In the genomic region with DNA sequence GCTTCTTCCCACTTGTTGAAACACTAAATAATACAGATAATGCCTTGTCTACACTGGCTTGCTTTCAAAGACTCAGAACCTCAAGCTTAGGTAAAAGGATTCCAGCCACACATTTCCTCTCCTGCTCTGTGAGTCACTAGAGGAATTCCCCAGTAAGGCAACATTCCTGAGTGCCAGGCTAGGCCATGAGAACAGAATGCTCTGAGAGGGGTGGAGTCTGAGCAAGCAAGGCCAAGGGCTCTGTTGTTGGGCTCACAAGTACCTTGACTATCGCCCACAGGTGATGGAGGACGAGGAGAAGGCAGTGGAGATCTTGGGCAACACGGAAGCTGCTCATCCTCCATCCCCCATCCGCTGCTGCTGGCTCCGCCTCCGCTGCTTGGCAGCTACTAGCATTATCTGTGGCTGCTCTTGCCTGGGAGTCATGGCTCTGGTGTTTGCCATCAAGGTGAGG, we compare ENCODE assay signal across 9 cellular contexts. TPM values are rescaled to one million over a fixed set of nuclear protein-coding genes. Genes with fewer than 3 reads are reported as not detected.
DNase-seq lines count a peak whose midpoint lies in the region; ATAC-seq, FAIRE-seq and TF ChIP-seq lines count a peak whose summit lies in the region.
"Had no signal": no experiment of that assay in that cellular context is flagged by ENCODE, and none has a peak within 500 bp of the region (broad histone marks: within the 10 kb centered on the region; RNA-seq: fewer than 3 reads in every experiment).

No MANE protein-coding gene starts in this region.

- TF ChIP-seq POLR2A in sigmoid colon (IDR thresholded peaks at IDR 0.05) (no peak), erythroblast (IDR thresholded peaks at IDR 0.05; ENCODE audit: low read length) (no peak), GM12891 (IDR thresholded peaks at IDR 0.05; ENCODE audit: low read depth, low read length) (no peak)

- 45 to 79% methylated on average over 6 of the region's 6 CpGs for WGBS in sigmoid colon, 2 donors

- FAIRE-seq in GM12891 (lab: Jason Lieb, UNC), result no peak

- H3K4me1 ChIP-seq in sigmoid colon, result peaks cover 0 to 31% (median 26%) of the 10 kb centered on the region in 4 donors

- DNase-seq in GM04503 (ENCODE audit: low read depth), result peak; percentile 72
- DNase-seq in RKO (ENCODE audit: low spot score), result peak; percentile 45
- peak; percentile 22 for DNase-seq in fibroblast of the conjunctiva (ENCODE audit: low read depth)
- peak; percentile 67 for DNase-seq in sigmoid colon
- no peak for DNase-seq in erythroblast (lab: John Stamatoyannopoulos, UW)
- no peak for DNase-seq in GM12891 (ENCODE audit: insufficient read length, low spot score)
- DNase-seq: activated gamma-delta T cell had no signal

- H3K36me3 ChIP-seq in sigmoid colon, result peaks cover 20 to 55% (median 30%) of the 10 kb centered on the region in 4 donors

- intact Hi-C loops in sigmoid colon (cut with DNase I), result no loop called here

- no peak overlapping the region for H3K4me3 ChIP-seq in sigmoid colon

- no peaks in the 10 kb centered on the region for H3K27me3 ChIP-seq in sigmoid colon

- no peak for TF ChIP-seq CTCF in sigmoid colon (IDR thresholded peaks at IDR 0.05)

- no peak for TF ChIP-seq EP300 in sigmoid colon (IDR thresholded peaks at IDR 0.05)

- ATAC-seq in GM21381 (IDR thresholded peaks at IDR 0.05; ENCODE audit: unreplicated experiment) (no peak), GM18868 (IDR thresholded peaks at IDR 0.05; ENCODE audit: unreplicated experiment) (no peak)

- peak overlapping the region; percentile 46 to 81 (median 64) for H3K27ac ChIP-seq in sigmoid colon

- no peaks in the 10 kb centered on the region for H3K9me3 ChIP-seq in sigmoid colon

TF ChIP-seq in GM12891, 5 proteins besides CTCF, POLR2A, EP300 and RAD21:
- TF ChIP-seq POLR2AphosphoS5 (IDR thresholded peaks at IDR 0.05; ENCODE audit: low read depth, low read length) (no peak), SPI1 (IDR thresholded peaks at IDR 0.05; ENCODE audit: low read depth, low read length) (no peak), TAF1 (IDR thresholded peaks at IDR 0.05; ENCODE audit: low read depth, low read length) (no peak), POU2F2 (IDR thresholded peaks at IDR 0.05; ENCODE audit: low read depth, low read length) (no peak), PAX5 (IDR thresholded peaks at IDR 0.05; ENCODE audit: insufficient read depth, low read length, severe bottlenecking) (no peak)
TF ChIP-seq in GM12891: peak in this region for 0.

RNA-seq across cellular contexts. Expression of gene PHKG2, which starts 6.7 kb away (rescaled TPM):
- total RNA-seq in sigmoid colon, result 10 to 100 TPM; 20.1 to 28.5 (median 23.7) TPM
- 10 to 100 TPM; 19.2 to 45.0 (median 23.8) TPM for polyA plus RNA-seq in sigmoid colon
- 29.2 TPM for polyA plus RNA-seq in GM12891 (2012; ENCODE audit: low read depth, missing spikeins)

RNA-seq across cellular contexts. Expression of gene CFAP119, which starts 20.4 kb away (rescaled TPM):
- total RNA-seq in sigmoid colon, result 1 to 10 TPM in 3 of 4 donors, under 1 TPM in 1; 0.82 to 2.8 (median 1.7) TPM
- 10 to 100 TPM in 1 of 3 donors, 1 to 10 TPM in 1, not detected in 1; 3.7 to 11.9 TPM for polyA plus RNA-seq in sigmoid colon
- 8.3 TPM for polyA plus RNA-seq in GM12891 (2012; ENCODE audit: low read depth, missing spikeins)

RNA-seq across cellular contexts. Expression of gene RNF40, which starts 20.6 kb away (rescaled TPM):
- total RNA-seq in sigmoid colon, result 10 to 100 TPM; 48.1 to 53.9 (median 49.6) TPM
- 10 to 100 TPM; 34.8 to 79.3 (median 48.6) TPM for polyA plus RNA-seq in sigmoid colon
- polyA plus RNA-seq in GM12891 (2012; ENCODE audit: low read depth, missing spikeins), result 39.2 TPM

RNA-seq across cellular contexts. Expression of gene SRCAP, which starts 42.5 kb away (rescaled TPM):
- total RNA-seq in sigmoid colon, result 10 to 100 TPM; 13.2 to 39.1 (median 23.4) TPM
- polyA plus RNA-seq in sigmoid colon, result 10 to 100 TPM in 1 of 3 donors, 1 to 10 TPM in 2; 2.4 to 37.3 (median 9.0) TPM
- 11.5 TPM for polyA plus RNA-seq in GM12891 (2012; ENCODE audit: low read depth, missing spikeins)

RNA-seq across cellular contexts. Expression of gene ZNF629, which starts 45.5 kb away (rescaled TPM):
- 10 to 100 TPM in 2 of 4 donors, 1 to 10 TPM in 2; 8.4 to 12.1 (median 10.3) TPM for total RNA-seq in sigmoid colon
- 1 to 10 TPM; 3.0 to 6.9 (median 3.5) TPM for polyA plus RNA-seq in sigmoid colon
- polyA plus RNA-seq in GM12891 (2012; ENCODE audit: low read depth, missing spikeins), result 1.2 TPM

Comparison
In these comparisons a context has a peak if more than half of its experiments do, and no peak if none do; other contexts are left out.
1. DNase-seq: peak in GM04503 (single experiment), RKO (single experiment), fibroblast of the conjunctiva (single experiment) and sigmoid colon (single experiment); none in erythroblast (0 of 2) and GM12891 (single experiment).